In genomic region chr9:91033802-91034201, GRCh38 we compare ENCODE assay signal across 9 cellular contexts.
A peak's percentile ranks its signal among the peaks of the same experiment; 100 is the strongest.
DNase-seq lines count a peak whose midpoint lies in the region; ATAC-seq and TF ChIP-seq lines count a peak whose summit lies in the region.
"Had no signal": no experiment of that assay in that cellular context is flagged by ENCODE, and none has a peak within 500 bp of the region (broad histone marks: within the 10 kb centered on the region; RNA-seq: fewer than 3 reads in every experiment).

No MANE protein-coding gene starts in this region.

- no peak overlapping the region for H3K23ac ChIP-seq in mesenchymal stem cell (ENCODE audit: low read length in 2 of 2)

- no peak overlapping the region for H3K4me2 ChIP-seq in mesenchymal stem cell (ENCODE audit: low read length, poor library complexity, severe bottlenecking)

- H2BK120ac ChIP-seq in mesenchymal stem cell (ENCODE audit: low read depth, low read length): no peak overlapping the region

- no peaks in the 10 kb centered on the region for H3K36me3 ChIP-seq in mesenchymal stem cell (ENCODE audit: control insufficient read depth in 1 of 2, insufficient read depth in 2 of 2, low read depth in 1 of 2, low read length in 2 of 2)

- ATAC-seq in HG02798 (IDR thresholded peaks at IDR 0.05; ENCODE audit: poor library complexity, unreplicated experiment): no peak
- no peak for ATAC-seq in GM21447 (IDR thresholded peaks at IDR 0.05; ENCODE audit: unreplicated experiment)
- no peak for ATAC-seq in HG03159 (IDR thresholded peaks at IDR 0.05; ENCODE audit: unreplicated experiment)

- no peak overlapping the region for H3K4ac ChIP-seq in mesenchymal stem cell (ENCODE audit: low read depth in 1 of 2, low read length in 2 of 2)

- H4K91ac ChIP-seq in mesenchymal stem cell (ENCODE audit: low read length): no peak overlapping the region

- no peak overlapping the region for H2BK5ac ChIP-seq in mesenchymal stem cell (ENCODE audit: low read depth, low read length, poor library complexity, severe bottlenecking)

- no peak overlapping the region for H2BK12ac ChIP-seq in mesenchymal stem cell (ENCODE audit: low read length in 2 of 2)

- H3K27me3 ChIP-seq in mesenchymal stem cell (ENCODE audit: control insufficient read depth in 1 of 2, insufficient read depth in 1 of 2, low read length in 2 of 2): peaks cover 0 to 6% of the 10 kb centered on the region in 2 experiments

- no peak overlapping the region for H3K9ac ChIP-seq in mesenchymal stem cell (ENCODE audit: low read length)
- H3K9ac ChIP-seq: parathyroid adenoma had no signal

- H3K4me3 ChIP-seq in GM12865 (ENCODE audit: low read depth, low read length) (no peak overlapping the region), mesenchymal stem cell (ENCODE audit: insufficient read depth in 1 of 2, low read depth in 1 of 2, low read length in 2 of 2) (no peak overlapping the region)

- H3K14ac ChIP-seq in mesenchymal stem cell (ENCODE audit: low read length in 2 of 2): no peak overlapping the region

- DNase-seq in GM12865 (ENCODE audit: low read depth) (peak; percentile 74), RPMI8226 (peak; percentile 54), mesenchymal stem cell (peak; percentile 5), NCI-H146 (lab: John Stamatoyannopoulos, UW) (no peak)
- peak; percentile 74 for DNase-seq in activated naive CD4-positive, alpha-beta T cell treated with anti-CD3 and anti-CD28 coated beads, Interleukin-2, amount 50 U/mL, for 16 hours

- no peak overlapping the region for H2AK5ac ChIP-seq in mesenchymal stem cell (ENCODE audit: low read length, severe bottlenecking)

- H2AFZ ChIP-seq in mesenchymal stem cell (ENCODE audit: low read depth, low read length): no peak overlapping the region
- H2AFZ ChIP-seq: parathyroid adenoma had no signal

- TF ChIP-seq CTCF in GM12865 (IDR thresholded peaks at IDR 0.05; ENCODE audit: insufficient read depth, low read depth, low read length, missing control alignments): peak; percentile 77

- no peak overlapping the region for H3K18ac ChIP-seq in mesenchymal stem cell (ENCODE audit: low read depth in 1 of 2, low read length in 2 of 2)

- no peaks in the 10 kb centered on the region for H3K9me3 ChIP-seq in mesenchymal stem cell (ENCODE audit: control insufficient read depth, low read length)

- peaks cover 26% of the 10 kb centered on the region for H3K4me1 ChIP-seq in mesenchymal stem cell (ENCODE audit: control insufficient read depth, insufficient read depth, low read depth, low read length)
- H3K4me1 ChIP-seq: parathyroid adenoma had no signal

- H2BK15ac ChIP-seq in mesenchymal stem cell (ENCODE audit: low read depth, poor library complexity, severe bottlenecking): peak overlapping the region; percentile 5

- H3K27ac ChIP-seq in mesenchymal stem cell (ENCODE audit: low read length, poor library complexity, severe bottlenecking): no peak overlapping the region
- H3K27ac ChIP-seq: parathyroid adenoma had no signal

- no peaks in the 10 kb centered on the region for H3K79me1 ChIP-seq in mesenchymal stem cell (replicated peaks; ENCODE audit: low read length, poor library complexity, severe bottlenecking)

- no peak overlapping the region for H4K8ac ChIP-seq in mesenchymal stem cell (ENCODE audit: low read length)

- WGBS in mesenchymal stem cell: 75% methylated on average over 3 of the region's 3 CpGs
